In the genomic region with DNA sequence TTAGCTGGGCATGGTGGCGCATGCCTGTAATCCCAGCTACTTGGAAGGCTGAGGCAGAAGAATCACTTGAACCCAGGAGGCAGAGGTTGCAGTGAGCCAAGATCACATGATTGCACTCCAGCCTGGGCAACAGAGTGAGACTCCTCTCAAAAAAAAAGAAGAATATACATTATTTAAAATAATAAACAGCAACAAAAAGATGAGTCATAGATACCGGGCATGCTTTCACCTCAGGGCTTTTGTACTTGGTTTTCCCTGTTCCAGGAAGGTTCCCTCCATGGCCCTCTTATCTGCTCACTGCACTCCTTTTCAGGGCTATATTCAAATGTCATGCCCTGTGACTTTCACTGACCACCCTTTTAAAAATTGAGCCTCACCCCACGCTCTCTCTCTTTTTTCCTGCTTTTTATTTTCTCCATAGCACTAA, we compare ENCODE assay signal across 1 cellular context.
TF ChIP-seq lines count a peak whose summit lies in the region.
"Not testable (repeated sequence)": the region's sequence is repeated elsewhere in the genome, so short reads cannot be mapped to it uniquely, and the experiment has no call there.

No MANE protein-coding gene starts in this region.

TF ChIP-seq in K562, 482 proteins besides CTCF, POLR2A, EP300 and RAD21 (continued from another document):
- TF ChIP-seq, protein P1, sequence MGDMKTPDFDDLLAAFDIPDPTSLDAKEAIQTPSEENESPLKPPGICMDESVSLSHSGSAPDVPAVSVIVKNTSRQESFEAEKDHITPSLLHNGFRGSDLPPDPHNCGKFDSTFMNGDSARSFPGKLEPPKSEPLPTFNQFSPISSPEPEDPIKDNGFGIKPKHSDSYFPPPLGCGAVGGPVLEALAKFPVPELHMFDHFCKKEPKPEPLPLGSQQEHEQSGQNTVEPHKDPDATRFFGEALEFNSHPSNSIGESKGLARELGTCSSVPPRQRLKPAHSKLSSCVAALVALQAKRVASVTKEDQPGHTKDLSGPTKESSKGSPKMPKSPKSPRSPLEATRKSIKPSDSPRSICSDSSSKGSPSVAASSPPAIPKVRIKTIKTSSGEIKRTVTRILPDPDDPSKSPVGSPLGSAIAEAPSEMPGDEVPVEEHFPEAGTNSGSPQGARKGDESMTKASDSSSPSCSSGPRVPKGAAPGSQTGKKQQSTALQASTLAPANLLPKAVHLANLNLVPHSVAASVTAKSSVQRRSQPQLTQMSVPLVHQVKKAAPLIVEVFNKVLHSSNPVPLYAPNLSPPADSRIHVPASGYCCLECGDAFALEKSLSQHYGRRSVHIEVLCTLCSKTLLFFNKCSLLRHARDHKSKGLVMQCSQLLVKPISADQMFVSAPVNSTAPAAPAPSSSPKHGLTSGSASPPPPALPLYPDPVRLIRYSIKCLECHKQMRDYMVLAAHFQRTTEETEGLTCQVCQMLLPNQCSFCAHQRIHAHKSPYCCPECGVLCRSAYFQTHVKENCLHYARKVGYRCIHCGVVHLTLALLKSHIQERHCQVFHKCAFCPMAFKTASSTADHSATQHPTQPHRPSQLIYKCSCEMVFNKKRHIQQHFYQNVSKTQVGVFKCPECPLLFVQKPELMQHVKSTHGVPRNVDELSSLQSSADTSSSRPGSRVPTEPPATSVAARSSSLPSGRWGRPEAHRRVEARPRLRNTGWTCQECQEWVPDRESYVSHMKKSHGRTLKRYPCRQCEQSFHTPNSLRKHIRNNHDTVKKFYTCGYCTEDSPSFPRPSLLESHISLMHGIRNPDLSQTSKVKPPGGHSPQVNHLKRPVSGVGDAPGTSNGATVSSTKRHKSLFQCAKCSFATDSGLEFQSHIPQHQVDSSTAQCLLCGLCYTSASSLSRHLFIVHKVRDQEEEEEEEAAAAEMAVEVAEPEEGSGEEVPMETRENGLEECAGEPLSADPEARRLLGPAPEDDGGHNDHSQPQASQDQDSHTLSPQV (IDR thresholded peaks at IDR 0.05) = peak; percentile 64
- TF ChIP-seq NFE2 (IDR thresholded peaks at IDR 0.05; ENCODE audit: low read depth) = peak; percentile 51; the same call in 1 of the 2 replicates
- TF ChIP-seq ARNT (IDR thresholded peaks at IDR 0.05) = peak; percentile 26 to 35; a peak in 1 of 4 replicates
- TF ChIP-seq L3MBTL2 (IDR thresholded peaks at IDR 0.05) = 0 out of 2 replicates have a peak, but pooled peaks have one; percentile 19
- TF ChIP-seq HDAC1 (IDR thresholded peaks at IDR 0.05) = peak; percentile 53 to 63; a peak in 3 of 4 replicates
- TF ChIP-seq ATF3 (IDR thresholded peaks at IDR 0.05) = peak; percentile 94
- not testable (repeated sequence) for TF ChIP-seq ATF3 (CRISPR knock-in tag; conservative IDR thresholded peaks at IDR 0.05)
- TF ChIP-seq BCOR (IDR thresholded peaks at IDR 0.05) = peak; percentile 80
- TF ChIP-seq BRD9 (IDR thresholded peaks at IDR 0.05; ENCODE audit: low read depth, partially characterized antibody) = peak; percentile 14
- TF ChIP-seq NCOR1 (IDR thresholded peaks at IDR 0.05) = peak; percentile 74
- peak; percentile 93 for TF ChIP-seq DPF2 (IDR thresholded peaks at IDR 0.05)
- TF ChIP-seq ZNF316 (IDR thresholded peaks at IDR 0.05) = peak; percentile 49; the same call in 1 of the 2 replicates
- TF ChIP-seq TFE3 (CRISPR knock-in tag; IDR thresholded peaks at IDR 0.05) = peak; percentile 73
